Comparison of ENCODE assay signal across 19 cellular contexts in genomic region chr10:69352569-69353264, GRCh38.
DNase-seq lines count a peak whose midpoint lies in the region; ATAC-seq and TF ChIP-seq lines count a peak whose summit lies in the region.
"Had no signal": no experiment of that assay in that cellular context is flagged by ENCODE, and none has a peak within 500 bp of the region (broad histone marks: within the 10 kb centered on the region; RNA-seq: fewer than 3 reads in every experiment).

No MANE protein-coding gene starts in this region.

- CTCF ChIA-PET in mammary epithelial cell (lab: Charles Lee; ENCODE audit: low non-redundant PET) (no interaction called here), MCF 10A (lab: Yijun Ruan, JAX) (interaction anchor here (0.5 to 0.7 kb wide), 2 partner anchors 27 to 220 kb away, joined by 4 read pairs; no protein-coding TSS in a partner anchor)

- peaks cover 5% of the 10 kb centered on the region for H3K36me3 ChIP-seq in mammary epithelial cell (ENCODE audit: insufficient read depth, low read length)
- H3K36me3 ChIP-seq in ascending aorta: peaks cover 2 to 12% of the 10 kb centered on the region in 2 donors

- no peak overlapping the region for H2AFZ ChIP-seq in mammary epithelial cell (ENCODE audit: low read depth, low read length)

- TF ChIP-seq CTCF in mammary epithelial cell (conservative IDR thresholded peaks at IDR 0.05 in 1 of 2, IDR thresholded peaks at IDR 0.05 in 1 of 2; ENCODE audit: extremely low read depth in 1 of 2, insufficient read depth in 1 of 2, low read depth in 1 of 2, low read length in 2 of 2): no peak
- TF ChIP-seq CTCF in MCF 10A (IDR thresholded peaks at IDR 0.05; ENCODE audit: unreplicated experiment): no peak
- TF ChIP-seq CTCF in ascending aorta (IDR thresholded peaks at IDR 0.05): no peak

- H3K27ac ChIP-seq in mammary epithelial cell (ENCODE audit: insufficient read depth, low read depth, low read length): peak overlapping the region; percentile 64
- H3K27ac ChIP-seq in ascending aorta: peak overlapping the region; percentile 38 to 54
- H3K27ac ChIP-seq: left ventricle myocardium inferior, upper lobe of left lung had no signal

- H3K4me1 Mint-ChIP-seq in MCF 10A (ENCODE audit: insufficient read depth, unreplicated experiment): peaks cover 25% of the 10 kb centered on the region

- 91% methylated on average over 4 of the region's 4 CpGs for WGBS in mammary epithelial cell (ENCODE audit: low coverage, missing lambda C conversion rate)

- peak overlapping the region; percentile 54 for H3K4me2 ChIP-seq in mammary epithelial cell (ENCODE audit: insufficient read depth, low read depth, low read length)

- DNase-seq in mammary epithelial cell: no peak
- DNase-seq in MCF 10A (ENCODE audit: unreplicated experiment): no peak
- no peak for DNase-seq in ascending aorta (ENCODE audit: low spot score in 2 of 2)
- DNase-seq in hepatic stellate cell (ENCODE audit: low spot score): peak; percentile 84
- no peak for DNase-seq in SHP77 (lab: John Stamatoyannopoulos, UW)
- DNase-seq in D341Med (ENCODE audit: low spot score): no peak
- DNase-seq: ACHN; activated naive CD4-positive, alpha-beta T cell treated with anti-CD3 and anti-CD28 coated beads for 36 hours; DMS153; left ventricle myocardium inferior; NCI-H1048; nucleus accumbens; stimulated activated CD4-positive, alpha-beta T cell treated with anti-CD3 and anti-CD28 coated beads, Interleukin-15, amount 100 ng/mL, for 24 hours; stimulated activated CD8-positive, alpha-beta memory T cell treated with anti-CD3 and anti-CD28 coated beads, Interleukin-4, amount 100 ng/mL, for 48 hours; T1000; upper lobe of left lung had no signal

- peaks cover 39% of the 10 kb centered on the region for H3K4me1 ChIP-seq in mammary epithelial cell (ENCODE audit: insufficient read depth, low read length)
- H3K4me1 ChIP-seq in ascending aorta: peaks cover 0 to 36% of the 10 kb centered on the region in 2 donors

- no peaks in the 10 kb centered on the region for H3K9me3 Mint-ChIP-seq in MCF 10A (ENCODE audit: unreplicated experiment)

- H3K79me2 ChIP-seq in mammary epithelial cell (ENCODE audit: insufficient read depth, low read length): peaks cover 79% of the 10 kb centered on the region

- dilution Hi-C loops in mammary epithelial cell (cut with HindIII; ENCODE audit: low sequenced_read_pairs): no loop called here

- H3K9me3 ChIP-seq in mammary epithelial cell (replicated peaks; ENCODE audit: insufficient read depth, low read length) (no peaks in the 10 kb centered on the region), ascending aorta (no peaks in the 10 kb centered on the region)
- H3K9me3 ChIP-seq: left ventricle myocardium inferior, upper lobe of left lung had no signal

- H3K4me3 Mint-ChIP-seq in MCF 10A (ENCODE audit: unreplicated experiment): no peak overlapping the region
- H3K4me3 Mint-ChIP-seq: activated naive CD4-positive, alpha-beta T cell treated with anti-CD3 and anti-CD28 coated beads for 36 hours had no signal

- H3K27me3 ChIP-seq in mammary epithelial cell (ENCODE audit: insufficient read depth, low read length): no peaks in the 10 kb centered on the region
- H3K27me3 ChIP-seq in ascending aorta: no peaks in the 10 kb centered on the region
- H3K27me3 ChIP-seq: upper lobe of left lung had no signal

- H3K9ac ChIP-seq in mammary epithelial cell (ENCODE audit: insufficient read depth, low read length): no peak overlapping the region

- in situ Hi-C loops in mammary epithelial cell (cut with MboI; ENCODE audit: low sequenced_read_pairs in 2 of 2): no loop called here

- ATAC-seq in GM18520 (IDR thresholded peaks at IDR 0.05; ENCODE audit: unreplicated experiment) (no peak), HG03354 (IDR thresholded peaks at IDR 0.05; ENCODE audit: poor library complexity, severe bottlenecking, unreplicated experiment) (no peak)

- H3K4me3 ChIP-seq in mammary epithelial cell (replicated peaks in 1 of 3; ENCODE audit: insufficient read depth in 1 of 3, low read depth in 2 of 3, low read length in 3 of 3): no peak overlapping the region
- no peak overlapping the region for H3K4me3 ChIP-seq in ascending aorta
- H3K4me3 ChIP-seq: coronary artery, left ventricle myocardium inferior, upper lobe of left lung had no signal

- POLR2A ChIA-PET in MCF 10A (lab: Yijun Ruan, JAX): interaction anchor here (0.7 to 1.5 kb wide), 9 partner anchors 15 to 116 kb away, joined by 3 to 10 read pairs (median 4); no protein-coding TSS in a partner anchor

- intact Hi-C loops in mammary epithelial cell (cut with micrococcal nuclease) (loop anchor here (1.0 kb wide), 1 partner anchor 15 kb away; no protein-coding TSS in a partner anchor), MCF 10A (cut with micrococcal nuclease) (no loop called here), ascending aorta (cut with DNase I) (no loop called here)

- peaks cover 49% of the 10 kb centered on the region for H3K36me3 Mint-ChIP-seq in MCF 10A (ENCODE audit: insufficient read depth, unreplicated experiment)

- H3K27ac Mint-ChIP-seq in MCF 10A (ENCODE audit: low read depth, unreplicated experiment): no peak overlapping the region
- H3K27ac Mint-ChIP-seq: activated naive CD4-positive, alpha-beta T cell treated with anti-CD3 and anti-CD28 coated beads for 36 hours had no signal

- H3K27me3 Mint-ChIP-seq in MCF 10A (ENCODE audit: insufficient read depth, unreplicated experiment): no peaks in the 10 kb centered on the region

- no TSS peak for BruUV-seq in mammary epithelial cell (replicated peaks; lab: Mats Ljungman, UMichigan)
- no TSS peak for BruUV-seq in MCF 10A (replicated peaks; lab: Mats Ljungman, UMichigan)

- H4K20me1 ChIP-seq in mammary epithelial cell (ENCODE audit: insufficient read depth, low read length): no peaks in the 10 kb centered on the region
